Comparison of ENCODE assay signal across 8 cellular contexts in genomic region chr12:108732489-108732888, GRCh38. TPM values are rescaled to one million over a fixed set of nuclear protein-coding genes. Genes with fewer than 3 reads are reported as not detected.
A peak's percentile ranks its signal among the peaks of the same experiment; 100 is the strongest.
DNase-seq lines count a peak whose midpoint lies in the region; ATAC-seq, FAIRE-seq and TF ChIP-seq lines count a peak whose summit lies in the region.

No MANE protein-coding gene starts in this region.

- peaks cover 0 to 25% (median 9%) of the 10 kb centered on the region in 4 donors for H3K4me1 ChIP-seq in right lobe of liver
- H3K4me1 ChIP-seq in tibial artery, result peaks cover 0 to 36% (median 9%) of the 10 kb centered on the region in 4 donors

- peak overlapping the region; percentile 95 to 96 for H3K4me3 Mint-ChIP-seq in activated T-cell treated with anti-CD3 and anti-CD28 coated beads, Interleukin-2, amount 50 U/mL, for 72 hours

- intact Hi-C loops in right lobe of liver (cut with DNase I) (no loop called here), tibial artery (cut with DNase I; ENCODE audit: low total_unique reads) (loop anchor here (5.0 kb wide), 5 partner anchors 40 to 170 kb away; partner anchors contain the start of genes ISCU and SART3)

- H3K9me3 ChIP-seq in right lobe of liver (no peaks in the 10 kb centered on the region), tibial artery (no peaks in the 10 kb centered on the region)

- TF ChIP-seq POLR2A in right lobe of liver (IDR thresholded peaks at IDR 0.05), result no peak

- H3K4me3 ChIP-seq in astrocyte of the spinal cord (ENCODE audit: low read depth, low read length) (peak overlapping the region; percentile 88), right lobe of liver (peak overlapping the region; percentile 14 to 77 (median 77)), tibial artery (peak overlapping the region; percentile 87 to 100)

- no peaks in the 10 kb centered on the region for H3K27me3 ChIP-seq in right lobe of liver
- no peaks in the 10 kb centered on the region for H3K27me3 ChIP-seq in tibial artery

- WGBS in right lobe of liver (ENCODE audit: insufficient coverage, low coverage, low lambda C conversion rate, missing lambda C conversion rate), result 69% methylated on average over 6 of the region's 6 CpGs

- H3K4me1 Mint-ChIP-seq in activated T-cell treated with anti-CD3 and anti-CD28 coated beads, Interleukin-2, amount 50 U/mL, for 72 hours (ENCODE audit: low read depth), result peaks cover 52% of the 10 kb centered on the region

- H3K9me3 Mint-ChIP-seq in activated T-cell treated with anti-CD3 and anti-CD28 coated beads, Interleukin-2, amount 50 U/mL, for 72 hours, result no peaks in the 10 kb centered on the region

- no peaks in the 10 kb centered on the region for H3K36me3 Mint-ChIP-seq in activated T-cell treated with anti-CD3 and anti-CD28 coated beads, Interleukin-2, amount 50 U/mL, for 72 hours (ENCODE audit: insufficient read depth in 2 of 2)

- H3K27ac ChIP-seq in right lobe of liver (peak overlapping the region; percentile 80 to 97 (median 95)), tibial artery (peak overlapping the region; percentile 96 to 100)

- H3K27me3 Mint-ChIP-seq in activated T-cell treated with anti-CD3 and anti-CD28 coated beads, Interleukin-2, amount 50 U/mL, for 72 hours (ENCODE audit: low read depth), result no peaks in the 10 kb centered on the region

- H3K36me3 ChIP-seq in right lobe of liver, result no peaks in the 10 kb centered on the region
- no peaks in the 10 kb centered on the region for H3K36me3 ChIP-seq in tibial artery

- no peak for FAIRE-seq in RCC 7860 (lab: Jason Lieb, UNC)

- no peak for ATAC-seq in activated T-cell treated with anti-CD3 and anti-CD28 coated beads, Interleukin-2, amount 50 U/mL, for 72 hours (replicated peaks in 1 of 2)
- no peak for ATAC-seq in right lobe of liver
- ATAC-seq in HG02840 (IDR thresholded peaks at IDR 0.05; ENCODE audit: low FRiP score, unreplicated experiment), result no peak

- TF ChIP-seq CTCF in astrocyte of the spinal cord (IDR thresholded peaks at IDR 0.05; ENCODE audit: low read depth, low read length) (no peak), right lobe of liver (IDR thresholded peaks at IDR 0.05) (no peak), tibial artery (IDR thresholded peaks at IDR 0.05) (no peak)

- no peak for DNase-seq in activated T-cell treated with anti-CD3 and anti-CD28 coated beads, Interleukin-2, amount 50 U/mL, for 72 hours
- no peak for DNase-seq in activated T-cell treated with anti-CD3 and anti-CD28 coated beads, Interleukin-2, amount 50 U/mL, for 1 hour
- no peak for DNase-seq in astrocyte of the spinal cord (ENCODE audit: low read depth, low spot score)
- DNase-seq in right lobe of liver, result no peak
- no peak for DNase-seq in tibial artery
- no peak for DNase-seq in kidney tubule cell (ENCODE audit: low spot score)
- DNase-seq in RCC 7860 (ENCODE audit: low spot score), result no peak

- in situ Hi-C loops in astrocyte of the spinal cord (cut with HindIII; ENCODE audit: low sequenced_read_pairs), result no loop called here

- H3K27ac Mint-ChIP-seq in activated T-cell treated with anti-CD3 and anti-CD28 coated beads, Interleukin-2, amount 50 U/mL, for 72 hours, result peak overlapping the region; percentile 68

RNA-seq across cellular contexts. Expression of gene CORO1C, which starts 1.2 kb away (rescaled TPM):
- 10 to 100 TPM; 35.6 to 38.3 TPM for total RNA-seq in activated T-cell treated with anti-CD3 and anti-CD28 coated beads, Interleukin-2, amount 50 U/mL, for 72 hours
- 100 to 1,000 TPM in 1 of 6 experiments, 10 to 100 TPM in 5; 36.6 to 100 (median 57.5) TPM for total RNA-seq in right lobe of liver
